ENCODE assay signal across 19 cellular contexts in genomic region chr2:188146888-188147287, GRCh38.
A peak's percentile ranks its signal among the peaks of the same experiment; 100 is the strongest.
DNase-seq lines count a peak whose midpoint lies in the region; FAIRE-seq and TF ChIP-seq lines count a peak whose summit lies in the region.
"Had no signal": no experiment of that assay in that cellular context is flagged by ENCODE, and none has a peak within 500 bp of the region (broad histone marks: within the 10 kb centered on the region; RNA-seq: fewer than 3 reads in every experiment).

No MANE protein-coding gene starts in this region.

- no peak for TF ChIP-seq POLR2A in GM12891 (IDR thresholded peaks at IDR 0.05; ENCODE audit: low read depth, low read length)

- no peaks in the 10 kb centered on the region for H3K27me3 Mint-ChIP-seq in chondrocyte (ENCODE audit: low read depth)
- H3K27me3 Mint-ChIP-seq: CD8-positive, alpha-beta memory T cell had no signal

- H3K27me3 ChIP-seq in GM23248 (replicated peaks; ENCODE audit: insufficient read depth) = no peaks in the 10 kb centered on the region
- H3K27me3 ChIP-seq: BLaER1 treated with 17β-estradiol and CSF1 and Interleukin-3, amounts not matched to agents 10 nM and 100 nM; Peyer's patch had no signal

- H3K9ac ChIP-seq in GM23248 = no peak overlapping the region
- H3K9ac ChIP-seq: BLaER1 treated with 17β-estradiol and CSF1 and Interleukin-3, amounts not matched to agents 10 nM and 100 nM had no signal

- no peak for TF ChIP-seq CTCF in chondrocyte (IDR thresholded peaks at IDR 0.05)

- H3K27ac Mint-ChIP-seq in chondrocyte (ENCODE audit: unreplicated experiment) = peak overlapping the region; percentile 55

- no peak for FAIRE-seq in GM12891 (lab: Jason Lieb, UNC)

- H2AFZ ChIP-seq in GM23248 = no peak overlapping the region

- no peaks in the 10 kb centered on the region for H3K36me3 Mint-ChIP-seq in chondrocyte (ENCODE audit: low read depth)
- H3K36me3 Mint-ChIP-seq: CD8-positive, alpha-beta memory T cell had no signal

- 0 to 3% methylated on average over 1 of the region's 1 CpG for WGBS in GM23248 (ENCODE audit: low coverage in 1 of 2, low lambda C conversion rate in 2 of 2, missing lambda C conversion rate in 2 of 2), 2 experiments

- no peaks in the 10 kb centered on the region for H3K9me2 ChIP-seq in GM23248 (ENCODE audit: insufficient read depth)

- no peaks in the 10 kb centered on the region for H3K9me3 ChIP-seq in GM23248 (ENCODE audit: low read depth)
- H3K9me3 ChIP-seq: BLaER1 treated with 17β-estradiol and CSF1 and Interleukin-3, amounts not matched to agents 10 nM and 100 nM; HAP-1; Peyer's patch had no signal

- no peaks in the 10 kb centered on the region for H3F3A ChIP-seq in GM23248 (ENCODE audit: insufficient read depth)

- DNase-seq in DMS53 (lab: John Stamatoyannopoulos, UW) = peak; percentile 73
- DNase-seq in GM23248 = no peak
- DNase-seq in NCI-H2029 treated with DMSO at 0.1 percent for 48 hours (lab: John Stamatoyannopoulos, UW) = peak; percentile 41
- DNase-seq in chondrocyte (ENCODE audit: low spot score) = no peak
- no peak for DNase-seq in GM12891 (ENCODE audit: insufficient read length, low spot score)
- no peak for DNase-seq in stimulated activated CD4-positive, alpha-beta T cell treated with anti-CD3 and anti-CD28 coated beads, Interleukin-4, amount 100 ng/mL, for 1 hour
- DNase-seq in stimulated activated CD4-positive, alpha-beta T cell treated with anti-CD3 and anti-CD28 coated beads, Interleukin-2, amount 100 ng/mL, for 24 hours = no peak
- DNase-seq in cerebellar cortex (ENCODE audit: low spot score) = no peak
- DNase-seq: CD8-positive, alpha-beta memory T cell; KG1; NCI-H1436 treated with DMSO at 0.1 percent for 48 hours; NCI-H2081 treated with DMSO at 0.1 percent for 48 hours; NCI-H345; NCI-H69; Peyer's patch; Right ventricle myocardium superior had no signal

- H3K4me1 ChIP-seq in GM23248 (ENCODE audit: insufficient read depth) = peaks cover 23% of the 10 kb centered on the region
- H3K4me1 ChIP-seq: BLaER1 treated with 17β-estradiol and CSF1 and Interleukin-3, amounts not matched to agents 10 nM and 100 nM; HAP-1; Peyer's patch had no signal

- H3K27ac ChIP-seq in GM23248 = no peak overlapping the region
- H3K27ac ChIP-seq: BLaER1 treated with 17β-estradiol and CSF1 and Interleukin-3, amounts not matched to agents 10 nM and 100 nM; Peyer's patch; SK-N-MC had no signal

- H3K4me1 Mint-ChIP-seq in chondrocyte (ENCODE audit: low read depth) = peaks cover 41% of the 10 kb centered on the region
- H3K4me1 Mint-ChIP-seq: CD8-positive, alpha-beta memory T cell had no signal

- H3K79me2 ChIP-seq in GM23248 (ENCODE audit: insufficient read depth) = no peaks in the 10 kb centered on the region

- no peak overlapping the region for H3K4me3 Mint-ChIP-seq in chondrocyte (ENCODE audit: unreplicated experiment)
- H3K4me3 Mint-ChIP-seq: CD8-positive, alpha-beta memory T cell had no signal

- H3K4me2 ChIP-seq in GM23248 (ENCODE audit: unreplicated experiment) = peak overlapping the region; percentile 16
- H3K4me2 ChIP-seq: BLaER1 treated with 17β-estradiol and CSF1 and Interleukin-3, amounts not matched to agents 10 nM and 100 nM had no signal

- H4K20me1 ChIP-seq in GM23248 (ENCODE audit: insufficient read depth) = no peaks in the 10 kb centered on the region
- H4K20me1 ChIP-seq: BLaER1 treated with 17β-estradiol and CSF1 and Interleukin-3, amounts not matched to agents 10 nM and 100 nM had no signal

- in situ Hi-C loops in GM23248 (cut with MboI) = no loop called here

- H3K4me3 ChIP-seq in GM23248 = no peak overlapping the region
- H3K4me3 ChIP-seq: BLaER1 treated with 17β-estradiol and CSF1 and Interleukin-3, amounts not matched to agents 10 nM and 100 nM; HAP-1; Peyer's patch; SK-N-MC had no signal

- no peaks in the 10 kb centered on the region for H3K9me3 Mint-ChIP-seq in chondrocyte (ENCODE audit: low read depth)

- no peaks in the 10 kb centered on the region for H3K36me3 ChIP-seq in GM23248 (ENCODE audit: low read depth)
- H3K36me3 ChIP-seq: BLaER1 treated with 17β-estradiol and CSF1 and Interleukin-3, amounts not matched to agents 10 nM and 100 nM; HAP-1; Peyer's patch had no signal

TF ChIP-seq in GM12891, 5 proteins besides CTCF, POLR2A, EP300 and RAD21:
- TF ChIP-seq PAX5 (IDR thresholded peaks at IDR 0.05; ENCODE audit: insufficient read depth, low read length, severe bottlenecking) = no peak
- no peak for TF ChIP-seq POLR2AphosphoS5 (IDR thresholded peaks at IDR 0.05; ENCODE audit: low read depth, low read length)
- no peak for TF ChIP-seq POU2F2 (IDR thresholded peaks at IDR 0.05; ENCODE audit: low read depth, low read length)
- no peak for TF ChIP-seq SPI1 (IDR thresholded peaks at IDR 0.05; ENCODE audit: low read depth, low read length)
- TF ChIP-seq TAF1 (IDR thresholded peaks at IDR 0.05; ENCODE audit: low read depth, low read length) = no peak
TF ChIP-seq in GM12891: peak in this region for 0.

Comparison
In these comparisons a context has a peak if more than half of its experiments do, and no peak if none do; other contexts are left out.
1. DNase-seq: peak in DMS53 (single experiment) and NCI-H2029 treated with DMSO at 0.1 percent for 48 hours (single experiment); none in GM23248 (single experiment), chondrocyte (single experiment), GM12891 (single experiment), stimulated activated CD4-positive, alpha-beta T cell treated with anti-CD3 and anti-CD28 coated beads, Interleukin-4, amount 100 ng/mL, for 1 hour (single experiment), stimulated activated CD4-positive, alpha-beta T cell treated with anti-CD3 and anti-CD28 coated beads, Interleukin-2, amount 100 ng/mL, for 24 hours (0 of 2) and cerebellar cortex (single experiment).